In the genomic region with DNA sequence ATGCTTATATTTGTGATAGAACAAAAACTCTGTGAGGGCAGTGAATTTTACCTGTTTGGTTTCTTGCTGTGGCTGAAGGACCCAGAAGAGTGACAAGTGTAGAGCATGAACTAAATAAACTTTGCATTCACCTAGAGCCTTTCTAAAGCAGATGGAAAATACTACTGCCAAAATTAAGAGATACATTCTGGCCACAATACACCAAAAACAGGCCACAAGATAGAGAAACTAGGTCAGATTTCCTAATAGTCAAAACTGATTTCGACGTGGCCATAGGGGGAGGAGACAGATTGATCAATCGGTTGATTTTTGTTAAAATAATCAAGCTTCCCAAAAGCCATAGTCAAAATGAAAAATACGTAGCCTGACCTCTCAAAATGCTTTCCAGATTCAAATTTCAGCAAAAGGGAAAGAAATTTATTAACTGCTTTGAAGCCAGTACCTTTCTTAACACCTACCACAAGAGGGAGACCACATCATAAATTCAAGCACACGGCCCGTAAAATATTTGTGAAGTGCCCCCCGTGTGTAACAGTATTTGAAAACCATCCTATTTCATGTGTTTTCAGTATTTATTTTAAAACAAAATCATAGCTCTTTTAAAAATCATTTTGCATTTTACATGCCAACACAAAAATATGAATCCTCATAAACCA, we compare ENCODE assay signal across 8 cellular contexts.
DNase-seq lines count a peak whose midpoint lies in the region; ATAC-seq and TF ChIP-seq lines count a peak whose summit lies in the region.

No MANE protein-coding gene starts in this region.

- H3K36me3 ChIP-seq in ACC112 (ENCODE audit: insufficient read depth, low read length), result no peaks in the 10 kb centered on the region
- H3K36me3 ChIP-seq in heart left ventricle, result no peaks in the 10 kb centered on the region

- ATAC-seq in heart left ventricle (peak in 2 of 4 donors; percentile 51 to 72), HG02623 (IDR thresholded peaks at IDR 0.05; ENCODE audit: unreplicated experiment) (no peak), GM21515 (IDR thresholded peaks at IDR 0.05; ENCODE audit: unreplicated experiment) (no peak)

- H3K27me3 ChIP-seq in ACC112 (ENCODE audit: insufficient read depth, low read length) (no peaks in the 10 kb centered on the region), heart left ventricle (peaks cover 0 to 4% (median 0%) of the 10 kb centered on the region in 9 donors)

- no peak overlapping the region for H3K4me3 ChIP-seq in ACC112 (ENCODE audit: low read depth, low read length)
- peak overlapping the region; percentile 7 to 49 (median 29) for H3K4me3 ChIP-seq in heart left ventricle

- no peaks in the 10 kb centered on the region for H3K79me2 ChIP-seq in ACC112 (ENCODE audit: control insufficient read depth, insufficient read depth, low read length, unreplicated experiment)

- peak; percentile 19 to 55 (median 41) for TF ChIP-seq CTCF in heart left ventricle (IDR thresholded peaks at IDR 0.05)

- H3K4me1 ChIP-seq in ACC112 (ENCODE audit: control insufficient read depth, insufficient read depth, low read length, unreplicated experiment), result peaks cover 7% of the 10 kb centered on the region
- peaks cover 0 to 23% (median 2%) of the 10 kb centered on the region in 12 donors for H3K4me1 ChIP-seq in heart left ventricle

- H3K9me3 ChIP-seq in heart left ventricle, result no peaks in the 10 kb centered on the region

- WGBS in heart left ventricle, 4 donors, result 38 to 43% (median 42%) methylated on average over 7 of the region's 7 CpGs

- peak; percentile 15 for DNase-seq in HCEC 1CT
- DNase-seq in RKO (ENCODE audit: low spot score), result peak; percentile 74
- DNase-seq in heart left ventricle, result no peak
- no peak for DNase-seq in activated CD4-positive, alpha-beta T cell treated with anti-CD3 and anti-CD28 coated beads, Interleukin-2, amount 50 U/mL, for 1 hour
- no peak for DNase-seq in posterior vena cava (ENCODE audit: low spot score)

- intact Hi-C loops in heart left ventricle (cut with DNase I) (loop anchor here (1.0 to 10.0 kb wide), 10 partner anchors 37 to 209 kb away; a partner anchor contains a TSS), posterior vena cava (cut with DNase I) (no loop called here)

- peak overlapping the region; percentile 30 for H2AFZ ChIP-seq in ACC112 (ENCODE audit: low read length, unreplicated experiment)

- TF ChIP-seq POLR2A in heart left ventricle (IDR thresholded peaks at IDR 0.05), result no peak

- H3K27ac ChIP-seq in ACC112 (ENCODE audit: low read depth, low read length) (no peak overlapping the region), heart left ventricle (peak overlapping the region in 8 of 12 donors; percentile 2 to 71 (median 34))

Comparison
In these comparisons a context has a peak if more than half of its experiments do, and no peak if none do; other contexts are left out.
1. DNase-seq: peak in HCEC 1CT (single experiment) and RKO (single experiment); none in heart left ventricle (0 of 5), activated CD4-positive, alpha-beta T cell treated with anti-CD3 and anti-CD28 coated beads, Interleukin-2, amount 50 U/mL, for 1 hour (single experiment) and posterior vena cava (single experiment).
2. intact Hi-C loops: an anchor here in heart left ventricle (1.0 to 10.0 kb wide); none called in posterior vena cava.